Comparison of ENCODE assay signal across 28 cellular contexts in the genomic region with DNA sequence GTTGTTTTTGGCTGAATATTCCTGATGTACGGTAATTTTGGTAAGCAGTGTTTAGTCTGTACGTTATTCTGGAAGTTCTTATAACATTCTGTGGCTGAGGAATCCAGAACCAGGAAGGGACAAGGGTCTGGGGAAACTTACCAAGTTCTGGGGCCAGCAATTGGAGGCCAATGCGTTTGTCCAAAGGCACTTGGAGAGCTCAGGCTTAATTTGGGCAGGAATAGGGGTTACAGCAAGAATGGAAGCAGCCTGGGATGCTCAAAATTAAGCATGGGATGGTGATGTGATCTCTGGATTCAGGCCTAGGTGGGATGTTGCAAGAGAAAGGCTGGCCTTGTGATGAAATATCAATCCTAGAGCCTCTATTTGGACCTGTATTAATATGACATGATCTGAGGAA.
"Had no signal": no experiment of that assay in that cellular context is flagged by ENCODE, and none has a peak within 500 bp of the region (broad histone marks: within the 10 kb centered on the region; RNA-seq: fewer than 3 reads in every experiment).

No MANE protein-coding gene starts in this region.

- H3K27me3 ChIP-seq: body of pancreas, brain microvascular endothelial cell, breast epithelium had no signal

- ATAC-seq: activated CD8-positive, alpha-beta memory T cell treated with anti-CD3 and anti-CD28 coated beads, Interleukin-2, amount 10 ng/mL, durations not matched to agents 7 days and 5 days; activated CD8-positive, alpha-beta T cell treated with anti-CD3 and anti-CD28 coated beads, Interleukin-2, amount 10 ng/mL, durations not matched to agents 7 days and 5 days; activated naive CD8-positive, alpha-beta T cell treated with anti-CD3 and anti-CD28 coated beads, Interleukin-2, amount 50 U/mL, for 24 hours; body of pancreas had no signal

- DNase-seq: activated B cell treated with CpG ODN at 0.5 μM for 24 hours; activated CD4-positive, alpha-beta memory T cell treated with anti-CD3 and anti-CD28 coated beads, Interleukin-2, amount 10 ng/mL, durations not matched to agents 7 days and 5 days; activated CD4-positive, alpha-beta T cell treated with anti-CD3 and anti-CD28 coated beads for 4 hours; activated CD4-positive, alpha-beta T cell treated with anti-CD3 and anti-CD28 coated beads, Interleukin-2, amount 10 ng/mL, durations not matched to agents 24 days and 14 days; activated CD4-positive, alpha-beta T cell treated with anti-CD3 and anti-CD28 coated beads, Interleukin-2, amount 50 U/mL, for 48 hours; activated CD4-positive, CD25-positive, alpha-beta regulatory T cell treated with anti-CD3 and anti-CD28 coated beads, Interleukin-2, amount 50 U/mL, for 72 hours; activated CD8-positive, alpha-beta memory T cell treated with anti-CD3 and anti-CD28 coated beads for 24 hours; activated CD8-positive, alpha-beta memory T cell treated with anti-CD3 and anti-CD28 coated beads, Interleukin-2, amount 10 ng/mL, durations not matched to agents 7 days and 5 days; activated CD8-positive, alpha-beta memory T cell treated with anti-CD3 and anti-CD28 coated beads, Interleukin-2, amount 50 U/mL, for 48 hours; activated CD8-positive, alpha-beta T cell treated with anti-CD3 and anti-CD28 coated beads, Interleukin-2, amount 10 ng/mL, durations not matched to agents 7 days and 5 days; activated effector memory CD4-positive, alpha-beta T cell treated with Interleukin-2 at 50 U/mL for 16 hours; activated gamma-delta T cell; activated naive CD4-positive, alpha-beta T cell treated with anti-CD3 and anti-CD28 coated beads, Interleukin-2, amount 10 ng/mL, durations not matched to agents 7 days and 5 days; activated naive CD4-positive, alpha-beta T cell treated with Interleukin-2 at 50 U/mL for 16 hours; activated naive CD8-positive, alpha-beta T cell treated with anti-CD3 and anti-CD28 coated beads, Interleukin-2, amount 10 ng/mL, durations not matched to agents 7 days and 5 days; activated naive CD8-positive, alpha-beta T cell treated with anti-CD3 and anti-CD28 coated beads, Interleukin-2, amount 50 U/mL, for 24 hours; activated T-cell treated with anti-CD3 and anti-CD28 coated beads, Interleukin-2, amount 50 U/mL, for 24 hours; activated T-cell treated with anti-CD3 and anti-CD28 coated beads, Interleukin-2, amount 50 U/mL, for 48 hours; amygdala; anterior cingulate cortex; body of pancreas; brain microvascular endothelial cell; central memory CD4-positive, alpha-beta T cell; T-helper 1 cell; T-helper 2 cell; T-helper 9 cell had no signal

- H3K27ac ChIP-seq: body of pancreas, brain microvascular endothelial cell, breast epithelium, VCaP had no signal

- H3K36me3 ChIP-seq: brain microvascular endothelial cell, breast epithelium had no signal

- H3K4me1 ChIP-seq: breast epithelium had no signal

- H3K9me3 ChIP-seq: body of pancreas, breast epithelium had no signal

- H3K4me3 ChIP-seq: body of pancreas, breast epithelium had no signal
